Comparison of ENCODE assay signal across 22 cellular contexts in the genomic region with DNA sequence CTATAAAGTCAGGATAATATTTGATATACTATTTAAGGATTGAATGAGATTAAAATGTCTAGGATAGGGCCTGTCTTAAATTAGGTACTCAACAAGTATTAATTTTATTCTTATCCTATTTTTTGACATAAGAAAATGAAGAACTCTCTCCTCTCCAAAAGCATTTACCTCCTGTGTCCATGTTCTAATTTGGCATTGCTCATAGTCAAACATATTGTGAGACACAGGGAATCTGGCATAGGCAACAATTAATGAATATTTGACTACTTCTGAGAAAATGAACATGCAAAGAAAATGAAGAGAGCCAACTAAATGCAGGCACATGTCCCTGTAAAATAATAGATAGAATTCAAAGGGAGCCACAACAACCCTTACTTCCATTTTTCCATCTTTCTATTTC.
"Had no signal": no experiment of that assay in that cellular context is flagged by ENCODE, and none has a peak within 500 bp of the region (broad histone marks: within the 10 kb centered on the region; RNA-seq: fewer than 3 reads in every experiment).

No MANE protein-coding gene starts in this region.

- H3K4me1 ChIP-seq: SJSA1 had no signal

- H3K27ac ChIP-seq: HL-60, KMS-11, SJSA1, SK-N-MC had no signal

- H3K9ac ChIP-seq: KMS-11 had no signal

- H3K27me3 Mint-ChIP-seq: IgD-negative memory B cell had no signal

- H3K9me3 ChIP-seq: SJSA1 had no signal

- H3K4me2 ChIP-seq: KMS-11 had no signal

- H3K4me1 Mint-ChIP-seq: IgD-negative memory B cell had no signal

- H3K27me3 ChIP-seq: SJSA1 had no signal

- H3K36me3 Mint-ChIP-seq: IgD-negative memory B cell had no signal

- H3K27ac Mint-ChIP-seq: IgD-negative memory B cell had no signal

- DNase-seq: Kasumi-1, MM.1S, MV-4-11, NCI-H1048, NCI-H1105, NCI-H1417, NCI-H1436 treated with DMSO at 0.1 percent for 48 hours, NCI-H1694 treated with DMSO at 0.1 percent for 48 hours, NCI-H2029, NCI-H2081 treated with DMSO at 0.1 percent for 48 hours, NCI-H2171, NCI-H226, NCI-H510A treated with DMSO at 0.1 percent for 48 hours, NCI-H82, Right ventricle myocardium superior, RPMI8226, SIG-M5 had no signal

- H3K4me3 Mint-ChIP-seq: IgD-negative memory B cell had no signal
